In genomic region chr4:174697896-174698295, GRCh38 we compare ENCODE assay signal across 18 cellular contexts.
DNase-seq lines count a peak whose midpoint lies in the region; ATAC-seq and TF ChIP-seq lines count a peak whose summit lies in the region.
"Had no signal": no experiment of that assay in that cellular context is flagged by ENCODE, and none has a peak within 500 bp of the region (broad histone marks: within the 10 kb centered on the region; RNA-seq: fewer than 3 reads in every experiment).

No MANE protein-coding gene starts in this region.

- intact Hi-C loops in uterus (cut with DNase I; ENCODE audit: low total_unique reads) = no loop called here
- intact Hi-C loops in head of caudate nucleus (cut with DNase I) = no loop called here

- peak overlapping the region; percentile 48 to 59 for H3K27ac ChIP-seq in uterus

- H3K4me3 ChIP-seq in AG10803 (ENCODE audit: low read length) (no peak overlapping the region), uterus (no peak overlapping the region)
- H3K4me3 ChIP-seq: GM12878, GM23338 had no signal

- peaks cover 5% of the 10 kb centered on the region for H3K9me3 Mint-ChIP-seq in nephron
- H3K9me3 Mint-ChIP-seq: CD4-positive, alpha-beta T cell had no signal

- no peaks in the 10 kb centered on the region for H3K36me3 Mint-ChIP-seq in nephron (ENCODE audit: low read depth)
- H3K36me3 Mint-ChIP-seq: IgD-negative memory B cell had no signal

- H3K9me3 ChIP-seq in uterus = no peaks in the 10 kb centered on the region

- H3K4me1 ChIP-seq in uterus = no peaks in the 10 kb centered on the region

- no peak overlapping the region for H3K4me3 Mint-ChIP-seq in nephron
- H3K4me3 Mint-ChIP-seq: B cell; CD4-positive, alpha-beta T cell; GM23338; IgD-negative memory B cell had no signal

- no peaks in the 10 kb centered on the region for H3K27me3 Mint-ChIP-seq in nephron (ENCODE audit: low read depth)
- H3K27me3 Mint-ChIP-seq: B cell, IgD-negative memory B cell had no signal

- no peaks in the 10 kb centered on the region for H3K27me3 ChIP-seq in uterus

- DNase-seq in AG10803 (ENCODE audit: low read depth) = peak; percentile 8
- peak; percentile 53 for DNase-seq in fibroblast of gingiva (ENCODE audit: low read depth)
- DNase-seq in uterus = no peak
- no peak for DNase-seq in head of caudate nucleus
- no peak for DNase-seq in effector CD4-positive, alpha-beta T cell
- DNase-seq: 8988T; ACHN; C1 segment of cervical spinal cord; Calu3; CD4-positive, alpha-beta T cell; DMS 273 treated with DMSO at 0.1 percent for 48 hours; H7 had no signal

- H3K4me1 Mint-ChIP-seq in nephron = no peaks in the 10 kb centered on the region
- H3K4me1 Mint-ChIP-seq: B cell, GM23338, IgD-negative memory B cell had no signal

- TF ChIP-seq CTCF in AG10803 (conservative IDR thresholded peaks at IDR 0.05; ENCODE audit: low read length) (no peak), nephron (IDR thresholded peaks at IDR 0.05; ENCODE audit: unreplicated experiment in 3 of 3) (no peak), uterus (IDR thresholded peaks at IDR 0.05) (no peak)

- no peaks in the 10 kb centered on the region for H3K36me3 ChIP-seq in uterus

- no peak for ATAC-seq in HG03045 (IDR thresholded peaks at IDR 0.05; ENCODE audit: unreplicated experiment)
- ATAC-seq: GM12878, GM23338 had no signal

- H3K27ac Mint-ChIP-seq in nephron = peak overlapping the region in 2 of 3 experiments; percentile 8 to 88
- H3K27ac Mint-ChIP-seq: B cell; CD4-positive, alpha-beta T cell; GM23338; IgD-negative memory B cell had no signal

- TF ChIP-seq POLR2A in uterus (IDR thresholded peaks at IDR 0.05) = no peak

Comparison
In these comparisons a context has a peak if more than half of its experiments do, and no peak if none do; other contexts are left out.
1. DNase-seq: peak in AG10803 (single experiment) and fibroblast of gingiva (single experiment); none in uterus (0 of 2), head of caudate nucleus (0 of 42) and effector CD4-positive, alpha-beta T cell (single experiment).